18 cellular contexts compared by ENCODE assay signal in the genomic region with DNA sequence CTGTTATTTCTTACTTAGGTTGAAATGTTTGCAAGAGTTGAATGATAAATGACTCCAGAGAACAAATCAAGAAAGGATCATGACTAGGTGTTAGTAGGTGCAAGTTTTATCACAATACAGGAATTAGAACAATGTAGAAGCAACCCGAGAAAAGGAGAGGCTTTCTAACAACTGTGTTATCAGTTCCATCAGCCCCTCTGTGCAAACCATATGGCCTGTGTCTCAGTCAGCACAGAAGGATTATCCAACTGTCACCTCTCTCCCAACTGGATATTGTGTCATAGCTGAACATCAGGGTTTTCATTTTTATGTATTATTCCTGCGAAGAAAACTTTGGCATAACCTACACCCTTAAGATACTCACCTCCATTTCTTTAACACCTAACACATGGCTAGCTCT.
DNase-seq lines count a peak whose midpoint lies in the region; ATAC-seq and TF ChIP-seq lines count a peak whose summit lies in the region.
"Had no signal": no experiment of that assay in that cellular context is flagged by ENCODE, and none has a peak within 500 bp of the region (broad histone marks: within the 10 kb centered on the region; RNA-seq: fewer than 3 reads in every experiment).

No MANE protein-coding gene starts in this region.

- no peak for TF ChIP-seq POLR2A in IMR-90 (IDR thresholded peaks at IDR 0.05; ENCODE audit: low read depth, low read length)

- no peak overlapping the region for H3K56ac ChIP-seq in IMR-90 (ENCODE audit: extremely low read depth, insufficient read depth, low read length)

- H3K79me1 ChIP-seq in IMR-90 (ENCODE audit: low read depth in 1 of 2, low read length in 2 of 2): no peaks in the 10 kb centered on the region

- H3K4me3 ChIP-seq in IMR-90 (ENCODE audit: insufficient read depth, low read depth, low read length) (no peak overlapping the region), fibroblast of villous mesenchyme (ENCODE audit: low read depth, low read length) (no peak overlapping the region), psoas muscle (no peak overlapping the region)

- H4K8ac ChIP-seq in IMR-90 (ENCODE audit: low read depth in 2 of 2, low read length in 2 of 2): no peak overlapping the region

- H2BK15ac ChIP-seq in IMR-90 (ENCODE audit: low read depth, low read length): no peak overlapping the region

- no peak overlapping the region for H2AFZ ChIP-seq in IMR-90 (replicated peaks; ENCODE audit: low read length, poor library complexity)

- H2BK120ac ChIP-seq in IMR-90 (ENCODE audit: low read depth, low read length): no peak overlapping the region

- DNase-seq in Ammon's horn (ENCODE audit: low spot score) (peak; percentile 35), IMR-90 (no peak), NCI-H82 (lab: John Stamatoyannopoulos, UW) (peak; percentile 89), fibroblast of villous mesenchyme (ENCODE audit: low read depth) (peak; percentile 33), psoas muscle (no peak), DMS53 treated with DMSO at 0.1 percent for 48 hours (lab: John Stamatoyannopoulos, UW; ENCODE audit: unreplicated experiment) (no peak), cardiac septum (ENCODE audit: low spot score) (no peak)
- DNase-seq: AML-193; H7; HFFc6; Kasumi-1; NCI-H1092 treated with DMSO at 0.1 percent for 48 hours; NCI-H2227 treated with DMSO at 0.1 percent for 48 hours; NCI-H526; NK-92 treated with Interleukin-12 subunit alpha and Interleukin-12 subunit beta, amount 100 ng/mL, for 24 hours had no signal

- no peak overlapping the region for H2AK9ac ChIP-seq in IMR-90 (replicated peaks; ENCODE audit: low read depth, low read length, poor library complexity)

- in situ Hi-C loops in IMR-90 (cut with MboI; ENCODE audit: low sequenced_read_pairs): no loop called here

- no CpG with 5 or more reads among the region's 2 CpGs for WGBS in IMR-90 (ENCODE audit: extremely low coverage in 2 of 2, insufficient read length in 1 of 2), 2 experiments
- 57 to 78% (median 58%) methylated on average over 2 of the region's 2 CpGs for WGBS in psoas muscle, 3 donors

- H3K36me3 ChIP-seq in IMR-90 (ENCODE audit: control insufficient read depth, insufficient read depth, low read length) (no peaks in the 10 kb centered on the region), psoas muscle (ENCODE audit: insufficient read depth in 1 of 2, low read depth in 1 of 2) (no peaks in the 10 kb centered on the region)

- no peak overlapping the region for H3K14ac ChIP-seq in IMR-90 (replicated peaks; ENCODE audit: low read depth, low read length)

- H3K27me3 ChIP-seq in IMR-90 (ENCODE audit: control insufficient read depth, insufficient read depth, low read length) (no peaks in the 10 kb centered on the region), psoas muscle (ENCODE audit: insufficient read depth in 3 of 3, low read length in 2 of 3) (no peaks in the 10 kb centered on the region)

- POLR2A ChIA-PET in IMR-90 (lab: Charles Lee; ENCODE audit: unreplicated experiment): no interaction called here

- no peak for TF ChIP-seq CTCF in IMR-90 (conservative IDR thresholded peaks at IDR 0.05; ENCODE audit: low read depth, low read length)
- TF ChIP-seq CTCF in fibroblast of villous mesenchyme (IDR thresholded peaks at IDR 0.05; ENCODE audit: insufficient read depth, low read depth, low read length): no peak
- TF ChIP-seq CTCF in psoas muscle (IDR thresholded peaks at IDR 0.05): no peak

- no peaks in the 10 kb centered on the region for H4K20me1 ChIP-seq in IMR-90 (ENCODE audit: insufficient read depth, low read length)

- H3K9me1 ChIP-seq in IMR-90 (ENCODE audit: insufficient read depth, low read length): no peaks in the 10 kb centered on the region

- no peak overlapping the region for H4K91ac ChIP-seq in IMR-90 (ENCODE audit: insufficient read depth, low read depth, low read length)

- no peak overlapping the region for H4K5ac ChIP-seq in IMR-90 (ENCODE audit: low read depth, low read length)

- dilution Hi-C loops in IMR-90 (cut with HindIII; ENCODE audit: low sequenced_read_pairs, unreplicated experiment): no loop called here

- no peak overlapping the region for H3K4me2 ChIP-seq in IMR-90 (ENCODE audit: low read depth, low read length)

- no peak overlapping the region for H2AK5ac ChIP-seq in IMR-90 (ENCODE audit: low read depth, low read length)

- H3K23ac ChIP-seq in IMR-90 (ENCODE audit: low read depth, low read length): peak overlapping the region; percentile 48; the same call in 1 of the 2 replicates

- ATAC-seq in IMR-90 (ENCODE audit: low read depth): peak; percentile 14; the same call in 1 of the 2 replicates
- no peak for ATAC-seq in psoas muscle
- no peak for ATAC-seq in HG02678 (IDR thresholded peaks at IDR 0.05; ENCODE audit: unreplicated experiment)
- ATAC-seq: Right ventricle myocardium inferior had no signal

- H2BK5ac ChIP-seq in IMR-90 (ENCODE audit: low read depth, low read length, poor library complexity, severe bottlenecking): no peak overlapping the region

- intact Hi-C loops in IMR-90 (cut with micrococcal nuclease): no loop called here
- intact Hi-C loops in psoas muscle (cut with DNase I): no loop called here
- intact Hi-C loops in cardiac septum (cut with DNase I): no loop called here

- TF ChIP-seq RAD21 in IMR-90 (IDR thresholded peaks at IDR 0.05; ENCODE audit: low read length): no peak

- no peak overlapping the region for H3K4ac ChIP-seq in IMR-90 (ENCODE audit: low read depth, low read length)

- H3K18ac ChIP-seq in IMR-90 (ENCODE audit: low read depth, low read length): no peak overlapping the region

- CTCF ChIA-PET in IMR-90 (lab: Yijun Ruan, JAX): no interaction called here

- no TSS peak for BruUV-seq in IMR-90 (replicated peaks; lab: Mats Ljungman, UMichigan)

- H3K4me1 ChIP-seq in IMR-90 (ENCODE audit: control insufficient read depth, insufficient read depth, low read length): no peaks in the 10 kb centered on the region
- peaks cover 19% of the 10 kb centered on the region for H3K4me1 ChIP-seq in psoas muscle

- no peak overlapping the region for H3K27ac ChIP-seq in IMR-90 (ENCODE audit: insufficient read depth, low read length)
- H3K27ac ChIP-seq in psoas muscle: no peak overlapping the region
- H3K27ac ChIP-seq: 22Rv1 had no signal

- no peaks in the 10 kb centered on the region for H3K9me3 ChIP-seq in IMR-90 (ENCODE audit: control insufficient read depth, insufficient read depth, low read length)
- H3K9me3 ChIP-seq in psoas muscle: no peaks in the 10 kb centered on the region

- no peak overlapping the region for H3K9ac ChIP-seq in IMR-90 (ENCODE audit: low read depth, low read length)

- no peak overlapping the region; the same call in 1 of the 2 replicates for H2BK20ac ChIP-seq in IMR-90 (ENCODE audit: low read depth, low read length)

TF ChIP-seq in IMR-90, 13 proteins besides CTCF, POLR2A, EP300 and RAD21:
- TF ChIP-seq MXI1 (IDR thresholded peaks at IDR 0.05; ENCODE audit: borderline replicate concordance, low read depth, low read length) (no peak), RCOR1 (IDR thresholded peaks at IDR 0.05; ENCODE audit: insufficient replicate concordance, low read length) (no peak), MAFK (IDR thresholded peaks at IDR 0.05; ENCODE audit: low read depth, low read length) (no peak), BHLHE40 (IDR thresholded peaks at IDR 0.05; ENCODE audit: low read depth, low read length) (no peak), FOS (IDR thresholded peaks at IDR 0.05; ENCODE audit: low read depth, low read length) (no peak), CHD1 (IDR thresholded peaks at IDR 0.05; ENCODE audit: low read depth, low read length) (no peak), RFX5 (IDR thresholded peaks at IDR 0.05; ENCODE audit: low read depth, low read length) (no peak), NFE2L2 (IDR thresholded peaks at IDR 0.05; ENCODE audit: low read depth, low read length) (no peak), MAZ (IDR thresholded peaks at IDR 0.05; ENCODE audit: borderline replicate concordance, low read depth, low read length) (no peak), SMC3 (IDR thresholded peaks at IDR 0.05; ENCODE audit: low read depth, low read length) (no peak), CEBPB (IDR thresholded peaks at IDR 0.05; ENCODE audit: low read depth, low read length) (no peak)
- TF ChIP-seq, protein P1, sequence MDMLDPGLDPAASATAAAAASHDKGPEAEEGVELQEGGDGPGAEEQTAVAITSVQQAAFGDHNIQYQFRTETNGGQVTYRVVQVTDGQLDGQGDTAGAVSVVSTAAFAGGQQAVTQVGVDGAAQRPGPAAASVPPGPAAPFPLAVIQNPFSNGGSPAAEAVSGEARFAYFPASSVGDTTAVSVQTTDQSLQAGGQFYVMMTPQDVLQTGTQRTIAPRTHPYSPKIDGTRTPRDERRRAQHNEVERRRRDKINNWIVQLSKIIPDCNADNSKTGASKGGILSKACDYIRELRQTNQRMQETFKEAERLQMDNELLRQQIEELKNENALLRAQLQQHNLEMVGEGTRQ (IDR thresholded peaks at IDR 0.05; ENCODE audit: low read depth, low read length): no peak
- TF ChIP-seq, protein P2, sequence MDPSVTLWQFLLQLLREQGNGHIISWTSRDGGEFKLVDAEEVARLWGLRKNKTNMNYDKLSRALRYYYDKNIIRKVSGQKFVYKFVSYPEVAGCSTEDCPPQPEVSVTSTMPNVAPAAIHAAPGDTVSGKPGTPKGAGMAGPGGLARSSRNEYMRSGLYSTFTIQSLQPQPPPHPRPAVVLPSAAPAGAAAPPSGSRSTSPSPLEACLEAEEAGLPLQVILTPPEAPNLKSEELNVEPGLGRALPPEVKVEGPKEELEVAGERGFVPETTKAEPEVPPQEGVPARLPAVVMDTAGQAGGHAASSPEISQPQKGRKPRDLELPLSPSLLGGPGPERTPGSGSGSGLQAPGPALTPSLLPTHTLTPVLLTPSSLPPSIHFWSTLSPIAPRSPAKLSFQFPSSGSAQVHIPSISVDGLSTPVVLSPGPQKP (IDR thresholded peaks at IDR 0.05; ENCODE audit: borderline replicate concordance, low read depth, low read length): no peak

Comparison
In these comparisons a context has a peak if more than half of its experiments do, and no peak if none do; other contexts are left out.
1. DNase-seq: peak in Ammon's horn (single experiment), NCI-H82 (single experiment) and fibroblast of villous mesenchyme (single experiment); none in IMR-90 (single experiment), psoas muscle (0 of 2), DMS53 treated with DMSO at 0.1 percent for 48 hours (single experiment) and cardiac septum (single experiment).